ENCODE assay signal across 15 cellular contexts in the genomic region with DNA sequence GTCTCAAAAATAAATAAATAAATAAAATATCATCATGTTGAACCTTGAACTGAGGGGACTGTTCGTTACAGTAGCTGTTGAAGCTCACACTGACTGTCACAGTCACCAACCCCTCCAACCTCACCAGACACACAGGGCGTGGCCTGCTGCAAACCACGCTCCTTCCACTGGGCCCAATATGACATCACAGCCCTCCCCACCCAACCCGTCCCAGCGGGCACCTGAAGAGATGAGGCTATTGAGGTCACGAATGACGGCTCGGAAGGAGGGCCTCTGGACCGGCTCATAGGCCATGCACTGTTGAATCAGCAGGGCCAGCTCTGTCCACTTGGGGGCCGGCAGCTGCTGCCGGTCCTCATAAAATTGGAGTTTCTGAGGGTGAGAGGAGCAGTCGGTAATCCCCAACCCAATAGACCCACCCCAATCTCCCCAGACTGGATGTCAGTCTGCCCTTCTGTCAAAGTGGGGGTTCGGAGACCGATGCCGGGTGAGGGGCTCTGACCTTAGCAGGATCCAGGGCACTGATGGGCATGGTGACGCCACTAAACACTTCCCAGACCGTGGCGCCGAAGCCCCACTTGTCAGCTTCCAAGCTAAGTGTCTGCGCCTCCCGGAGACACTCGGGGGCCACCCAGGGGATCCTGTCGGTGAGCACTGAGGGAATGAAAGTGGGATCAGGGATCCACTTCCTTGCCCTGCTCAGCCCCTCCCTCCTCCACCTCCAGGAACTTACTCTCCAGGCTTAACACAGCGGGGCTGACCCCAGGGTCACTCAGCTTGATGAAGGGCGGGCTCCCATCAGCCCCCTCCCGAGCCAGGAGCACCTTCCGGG. TPM values are rescaled to one million over a fixed set of nuclear protein-coding genes. Genes with fewer than 3 reads are reported as not detected.
DNase-seq lines count a peak whose midpoint lies in the region; ATAC-seq and TF ChIP-seq lines count a peak whose summit lies in the region.
"Had no signal": no experiment of that assay in that cellular context is flagged by ENCODE, and none has a peak within 500 bp of the region (broad histone marks: within the 10 kb centered on the region; RNA-seq: fewer than 3 reads in every experiment).

No MANE protein-coding gene starts in this region.

- no peaks in the 10 kb centered on the region for H3K9me2 ChIP-seq in Loucy (replicated peaks; ENCODE audit: low read depth, low read length)

- CTCF ChIA-PET in Caco-2 (lab: Charles Lee): interaction anchor here (0.6 to 0.7 kb wide), 4 partner anchors 28 to 121 kb away, joined by 3 to 5 read pairs (median 4); no protein-coding TSS in a partner anchor
- CTCF ChIA-PET in activated CD4-positive, alpha-beta T cell treated with anti-CD3 and anti-CD28 coated beads for 36 hours (lab: Charles Lee): interaction anchor here (1.3 to 1.8 kb wide), 2 partner anchors 25 to 31 kb away, joined by 4 read pairs; partner anchors contain the start of gene RPL18A

- intact Hi-C loops in Caco-2 (cut with micrococcal nuclease; ENCODE audit: unreplicated experiment): no loop called here
- intact Hi-C loops in activated CD4-positive, alpha-beta T cell treated with anti-CD3 and anti-CD28 coated beads for 36 hours (cut with DNase I, micrococcal nuclease): no loop called here

- H3K4me3 Mint-ChIP-seq in Caco-2 (ENCODE audit: unreplicated experiment): no peak overlapping the region
- H3K4me3 Mint-ChIP-seq in activated CD4-positive, alpha-beta T cell treated with anti-CD3 and anti-CD28 coated beads for 36 hours: no peak overlapping the region

- H3K4me2 ChIP-seq in Loucy (ENCODE audit: low read depth, low read length, poor library complexity, severe bottlenecking): no peak overlapping the region

- no peaks in the 10 kb centered on the region for H3F3A ChIP-seq in Loucy (ENCODE audit: low read depth)

- H3K27me3 ChIP-seq in Loucy (ENCODE audit: insufficient read depth, low read length, poor library complexity, severe bottlenecking): no peaks in the 10 kb centered on the region
- H3K27me3 ChIP-seq in Caco-2 (replicated peaks; ENCODE audit: control insufficient read depth, insufficient read depth, low read length): no peaks in the 10 kb centered on the region; the same call in 1 of the 2 replicates

- H3K36me3 ChIP-seq in Loucy (ENCODE audit: insufficient read depth, low read length) (peaks cover 28% of the 10 kb centered on the region; the same call in 1 of the 2 replicates), Caco-2 (ENCODE audit: control insufficient read depth, insufficient read depth, low read length) (no peaks in the 10 kb centered on the region)

- DNase-seq in AG09309 (ENCODE audit: low read depth) (no peak), COLO668 (lab: John Stamatoyannopoulos, UW; ENCODE audit: unreplicated experiment) (peak; percentile 27), fibroblast of pulmonary artery (ENCODE audit: low read depth) (no peak), epidermal melanocyte (ENCODE audit: insufficient read length, low spot score) (no peak), Caco-2 (no peak)
- no peak for DNase-seq in activated CD4-positive, alpha-beta T cell treated with anti-CD3 and anti-CD28 coated beads for 36 hours
- DNase-seq: activated CD4-positive, CD25-positive, alpha-beta regulatory T cell treated with anti-CD3 and anti-CD28 coated beads, Interleukin-2, amount 50 U/mL, for 72 hours; cortex of kidney; GF-D8; hippocampal formation; NCI-H345 had no signal

- ATAC-seq in activated CD4-positive, alpha-beta T cell treated with anti-CD3 and anti-CD28 coated beads for 36 hours: no peak
- ATAC-seq: left lobe of liver, SK-N-SH treated with all-trans-retinoic acid at 6 μM for 48 hours had no signal

- no TSS peak for BruUV-seq in Caco-2 (replicated peaks; lab: Mats Ljungman, UMichigan)

- H3K4me1 Mint-ChIP-seq in Caco-2 (ENCODE audit: low read depth, unreplicated experiment): no peaks in the 10 kb centered on the region
- peaks cover 10% of the 10 kb centered on the region for H3K4me1 Mint-ChIP-seq in activated CD4-positive, alpha-beta T cell treated with anti-CD3 and anti-CD28 coated beads for 36 hours

- peaks cover 3% of the 10 kb centered on the region for H3K4me1 ChIP-seq in Loucy (ENCODE audit: insufficient read depth, low read length, poor library complexity, severe bottlenecking)
- no peaks in the 10 kb centered on the region for H3K4me1 ChIP-seq in Caco-2

- H3K4me3 ChIP-seq in AG09309 (ENCODE audit: control insufficient read depth, low read depth, low read length): no peak overlapping the region
- no peak overlapping the region for H3K4me3 ChIP-seq in Loucy (ENCODE audit: low read length, poor library complexity, severe bottlenecking)
- no peak overlapping the region for H3K4me3 ChIP-seq in fibroblast of pulmonary artery (replicated peaks; ENCODE audit: low read depth, low read length)
- H3K4me3 ChIP-seq in Caco-2 (ENCODE audit: low read depth, low read length): no peak overlapping the region

- H3K9me3 Mint-ChIP-seq in Caco-2 (ENCODE audit: unreplicated experiment): no peaks in the 10 kb centered on the region
- peaks cover 2% of the 10 kb centered on the region for H3K9me3 Mint-ChIP-seq in activated CD4-positive, alpha-beta T cell treated with anti-CD3 and anti-CD28 coated beads for 36 hours (ENCODE audit: low read depth)

- TF ChIP-seq CTCF in AG09309 (IDR thresholded peaks at IDR 0.05; ENCODE audit: control insufficient read depth, insufficient read depth, low read depth, low read length, missing control alignments) (peak; percentile 12), Loucy (conservative IDR thresholded peaks at IDR 0.05; ENCODE audit: low read length) (peak; percentile 34), fibroblast of pulmonary artery (IDR thresholded peaks at IDR 0.05; ENCODE audit: low read length, missing control alignments) (peak; percentile 6), Caco-2 (IDR thresholded peaks at IDR 0.05; ENCODE audit: insufficient read depth in 1 of 2, low read depth in 1 of 2, low read length in 1 of 2, severe bottlenecking in 1 of 2, unreplicated experiment in 1 of 2) (peak in 1 of 2 experiments; percentile 4)

- H3K9me3 ChIP-seq in Loucy (ENCODE audit: insufficient read depth, low read depth, low read length): no peaks in the 10 kb centered on the region
- H3K9me3 ChIP-seq in Caco-2: no peaks in the 10 kb centered on the region

- POLR2A ChIA-PET in Caco-2 (lab: Charles Lee): interaction anchor here (1.7 kb wide), 1 partner anchor 25 kb away, joined by 6 read pairs; no protein-coding TSS in a partner anchor
- POLR2A ChIA-PET in activated CD4-positive, alpha-beta T cell treated with anti-CD3 and anti-CD28 coated beads for 36 hours (lab: Charles Lee): no interaction called here

- no peak overlapping the region for H3K9ac ChIP-seq in Loucy (ENCODE audit: low read depth, low read length, poor library complexity, severe bottlenecking)

- no peak overlapping the region for H3K27ac Mint-ChIP-seq in Caco-2 (ENCODE audit: unreplicated experiment)
- H3K27ac Mint-ChIP-seq in activated CD4-positive, alpha-beta T cell treated with anti-CD3 and anti-CD28 coated beads for 36 hours: no peak overlapping the region

- peaks cover 3% of the 10 kb centered on the region for H3K27me3 Mint-ChIP-seq in Caco-2 (ENCODE audit: insufficient read depth, unreplicated experiment)
- H3K27me3 Mint-ChIP-seq in activated CD4-positive, alpha-beta T cell treated with anti-CD3 and anti-CD28 coated beads for 36 hours: no peaks in the 10 kb centered on the region

- no peaks in the 10 kb centered on the region for H4K20me1 ChIP-seq in Loucy (ENCODE audit: insufficient read depth, low read length, poor library complexity, severe bottlenecking)

- no peaks in the 10 kb centered on the region for H3K36me3 Mint-ChIP-seq in Caco-2 (ENCODE audit: insufficient read depth, unreplicated experiment)
- H3K36me3 Mint-ChIP-seq in activated CD4-positive, alpha-beta T cell treated with anti-CD3 and anti-CD28 coated beads for 36 hours (ENCODE audit: low read depth): peaks cover 84% of the 10 kb centered on the region

- H3K79me2 ChIP-seq in Loucy (ENCODE audit: insufficient read depth, low read length): no peaks in the 10 kb centered on the region

- H2AFZ ChIP-seq in Loucy (ENCODE audit: low read length): no peak overlapping the region

RNA-seq across cellular contexts. Expression of gene JAK3, which starts 13.2 kb away (rescaled TPM):
- not detected in 2 replicates for total RNA-seq in Caco-2 (2022)
- 100 to 1,000 TPM; 174 to 180 TPM for total RNA-seq in activated CD4-positive, alpha-beta T cell treated with anti-CD3 and anti-CD28 coated beads for 36 hours

RNA-seq across cellular contexts. Expression of gene INSL3, which starts 13.2 kb away (rescaled TPM):
- not detected in 2 replicates for total RNA-seq in Caco-2 (2022)
- total RNA-seq in activated CD4-positive, alpha-beta T cell treated with anti-CD3 and anti-CD28 coated beads for 36 hours: 1 to 10 TPM; 6.9 to 9.7 TPM
- total RNA-seq: left lobe of liver had no signal

RNA-seq across cellular contexts. Expression of gene RPL18A, which starts 25.1 kb away (rescaled TPM):
- 1,599 and 1,686 TPM in 2 replicates for total RNA-seq in Caco-2 (2022)
- 1,000 to 10,000 TPM; 3,109 to 3,329 TPM for total RNA-seq in activated CD4-positive, alpha-beta T cell treated with anti-CD3 and anti-CD28 coated beads for 36 hours

RNA-seq across cellular contexts. Expression of gene SLC5A5, which starts 37.2 kb away (rescaled TPM):
- total RNA-seq in Caco-2 (2022): 0.43 TPM in 1 of 2 replicates, not detected in the other
- total RNA-seq in activated CD4-positive, alpha-beta T cell treated with anti-CD3 and anti-CD28 coated beads for 36 hours: 1 to 10 TPM; 1.0 to 1.3 TPM
- total RNA-seq: left lobe of liver had no signal

RNA-seq across cellular contexts. Expression of gene B3GNT3, which starts 39.6 kb away (rescaled TPM):
- 2.8 and 4.6 TPM in 2 replicates for total RNA-seq in Caco-2 (2022)
- under 1 TPM; 0.75 to 0.95 TPM for total RNA-seq in activated CD4-positive, alpha-beta T cell treated with anti-CD3 and anti-CD28 coated beads for 36 hours
- total RNA-seq: OCI-LY7 had no signal

Comparison
In these comparisons a context has a peak if more than half of its experiments do, and no peak if none do; other contexts are left out.
1. RNA of gene JAK3, which starts 13.2 kb away (total RNA-seq): 174 to 180 TPM in activated CD4-positive, alpha-beta T cell treated with anti-CD3 and anti-CD28 coated beads for 36 hours; not detected in Caco-2; every median in the first group is over 100 times any median in the second.